ENCODE assay signal across 2 cellular contexts in the genomic region with DNA sequence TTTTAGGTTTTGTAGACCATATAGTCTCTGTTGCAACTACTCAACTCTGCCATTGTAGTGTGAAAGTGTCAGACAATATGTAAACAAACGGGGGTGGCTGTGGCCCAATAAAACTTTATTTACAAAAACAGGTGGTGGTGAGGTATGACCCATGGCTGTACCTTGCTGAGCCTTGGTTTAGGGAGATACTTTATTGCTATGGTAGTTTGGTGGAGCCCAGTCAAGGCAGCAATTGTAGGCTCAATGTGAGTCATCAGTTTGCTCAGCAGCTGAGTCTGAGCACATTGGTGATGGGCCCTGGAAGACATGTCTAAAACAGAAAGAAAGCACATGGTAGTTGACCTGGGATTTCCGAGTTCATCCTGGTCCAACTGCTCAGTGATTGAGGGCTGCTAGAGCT.
TF ChIP-seq lines count a peak whose summit lies in the region.

No MANE protein-coding gene starts in this region.

TF ChIP-seq in IMR-90, 13 proteins besides CTCF, POLR2A, EP300 and RAD21:
- TF ChIP-seq USF2 (IDR thresholded peaks at IDR 0.05; ENCODE audit: low read depth, low read length) (no peak), NFE2L2 (IDR thresholded peaks at IDR 0.05; ENCODE audit: low read depth, low read length) (no peak), MXI1 (IDR thresholded peaks at IDR 0.05; ENCODE audit: borderline replicate concordance, low read depth, low read length) (no peak), RFX5 (IDR thresholded peaks at IDR 0.05; ENCODE audit: low read depth, low read length) (no peak), CEBPB (IDR thresholded peaks at IDR 0.05; ENCODE audit: low read depth, low read length) (no peak), ELK1 (IDR thresholded peaks at IDR 0.05; ENCODE audit: borderline replicate concordance, low read depth, low read length) (no peak), SMC3 (IDR thresholded peaks at IDR 0.05; ENCODE audit: low read depth, low read length) (no peak), BHLHE40 (IDR thresholded peaks at IDR 0.05; ENCODE audit: low read depth, low read length) (no peak), FOS (IDR thresholded peaks at IDR 0.05; ENCODE audit: low read depth, low read length) (no peak), MAFK (IDR thresholded peaks at IDR 0.05; ENCODE audit: low read depth, low read length) (no peak), RCOR1 (IDR thresholded peaks at IDR 0.05; ENCODE audit: insufficient replicate concordance, low read length) (no peak), MAZ (IDR thresholded peaks at IDR 0.05; ENCODE audit: borderline replicate concordance, low read depth, low read length) (no peak), CHD1 (IDR thresholded peaks at IDR 0.05; ENCODE audit: low read depth, low read length) (no peak)

TF ChIP-seq in K562, 482 proteins besides CTCF, POLR2A, EP300 and RAD21:
- TF ChIP-seq YBX1 (IDR thresholded peaks at IDR 0.05) (no peak), FOSL1 (tag; conservative IDR thresholded peaks at IDR 0.05) (peak; percentile 40), ZBTB40 (IDR thresholded peaks at IDR 0.05) (peak; percentile 75), ZBTB40 (CRISPR knock-in tag; IDR thresholded peaks at IDR 0.05) (no peak)
